Comparison of ENCODE assay signal across 28 cellular contexts in genomic region chr7:108464743-108465142, GRCh38. TPM values are rescaled to one million over a fixed set of nuclear protein-coding genes. Genes with fewer than 3 reads are reported as not detected.
DNase-seq lines count a peak whose midpoint lies in the region; ATAC-seq, FAIRE-seq and TF ChIP-seq lines count a peak whose summit lies in the region.
"Had no signal": no experiment of that assay in that cellular context is flagged by ENCODE, and none has a peak within 500 bp of the region (broad histone marks: within the 10 kb centered on the region; RNA-seq: fewer than 3 reads in every experiment).

No MANE protein-coding gene starts in this region.

- no peak for FAIRE-seq in bronchial epithelial cell (lab: Jason Lieb, UNC)
- FAIRE-seq: A549, GM19239, HepG2 had no signal

- H3K27me3 Mint-ChIP-seq in CD8-positive, alpha-beta T cell (ENCODE audit: low read depth) = no peaks in the 10 kb centered on the region
- H3K27me3 Mint-ChIP-seq in naive thymus-derived CD8-positive, alpha-beta T cell = peaks cover 0 to 9% (median 0%) of the 10 kb centered on the region in 5 donors
- H3K27me3 Mint-ChIP-seq in activated naive CD4-positive, alpha-beta T cell treated with anti-CD3 and anti-CD28 coated beads, Interleukin-2, amount 10 ng/mL, durations not matched to agents 7 days and 5 days = peaks cover 7% of the 10 kb centered on the region

- peak overlapping the region; percentile 92 for H3K27ac Mint-ChIP-seq in CD8-positive, alpha-beta T cell
- peak overlapping the region in 9 of 10 donors; percentile 90 to 98 (median 95) for H3K27ac Mint-ChIP-seq in naive thymus-derived CD8-positive, alpha-beta T cell
- H3K27ac Mint-ChIP-seq in activated naive CD4-positive, alpha-beta T cell treated with anti-CD3 and anti-CD28 coated beads, Interleukin-2, amount 10 ng/mL, durations not matched to agents 7 days and 5 days = no peak overlapping the region

- TF ChIP-seq CTCF in CD8-positive, alpha-beta T cell (IDR thresholded peaks at IDR 0.05) = no peak
- TF ChIP-seq CTCF in Loucy (conservative IDR thresholded peaks at IDR 0.05; ENCODE audit: low read length) (no peak), bronchial epithelial cell (IDR thresholded peaks at IDR 0.05; ENCODE audit: insufficient read depth, low read length, severe bottlenecking) (no peak), heart left ventricle (IDR thresholded peaks at IDR 0.05) (no peak)

- no peak overlapping the region for H3K9ac ChIP-seq in Loucy (ENCODE audit: low read depth, low read length, poor library complexity, severe bottlenecking)

- POLR2A ChIA-PET in CD8-positive, alpha-beta T cell (lab: Charles Lee) = interaction anchor here (1.2 kb wide), 1 partner anchor 105 kb away, joined by 4 read pairs; the partner anchor contains the start of genes DNAJB9 and THAP5
- POLR2A ChIA-PET in naive thymus-derived CD8-positive, alpha-beta T cell (lab: Charles Lee) = interaction anchor here (0.6 to 1.9 kb wide), 4 partner anchors 8 to 33 kb away, joined by 3 to 20 read pairs (median 6); partner anchors contain the start of gene NRCAM

- no peaks in the 10 kb centered on the region for H3K36me3 Mint-ChIP-seq in CD8-positive, alpha-beta T cell
- H3K36me3 Mint-ChIP-seq in naive thymus-derived CD8-positive, alpha-beta T cell = no peaks in the 10 kb centered on the region
- H3K36me3 Mint-ChIP-seq in activated naive CD4-positive, alpha-beta T cell treated with anti-CD3 and anti-CD28 coated beads, Interleukin-2, amount 10 ng/mL, durations not matched to agents 7 days and 5 days = no peaks in the 10 kb centered on the region
- H3K36me3 Mint-ChIP-seq: CD8-positive, alpha-beta memory T cell had no signal

- H3K4me1 Mint-ChIP-seq in CD8-positive, alpha-beta T cell (ENCODE audit: low read depth) = peaks cover 72% of the 10 kb centered on the region
- H3K4me1 Mint-ChIP-seq in naive thymus-derived CD8-positive, alpha-beta T cell = peaks cover 32 to 81% (median 71%) of the 10 kb centered on the region in 4 donors
- peaks cover 22% of the 10 kb centered on the region for H3K4me1 Mint-ChIP-seq in activated naive CD4-positive, alpha-beta T cell treated with anti-CD3 and anti-CD28 coated beads, Interleukin-2, amount 10 ng/mL, durations not matched to agents 7 days and 5 days

- no peaks in the 10 kb centered on the region for H3K79me2 ChIP-seq in Loucy (ENCODE audit: insufficient read depth, low read length)

- H3F3A ChIP-seq in Loucy (ENCODE audit: low read depth) = no peaks in the 10 kb centered on the region

- H3K9me2 ChIP-seq in Loucy (replicated peaks; ENCODE audit: low read depth, low read length) = no peaks in the 10 kb centered on the region

- H3K9me3 ChIP-seq in CD8-positive, alpha-beta T cell (ENCODE audit: low read length) = no peaks in the 10 kb centered on the region
- no peaks in the 10 kb centered on the region for H3K9me3 ChIP-seq in Loucy (ENCODE audit: insufficient read depth, low read depth, low read length)
- H3K9me3 ChIP-seq in heart left ventricle = no peaks in the 10 kb centered on the region
- H3K9me3 ChIP-seq: A549, MG63, SJCRH30 had no signal

- WGBS in heart left ventricle, 4 donors = 95 to 96% (median 96%) methylated on average over 2 of the region's 2 CpGs

- no peaks in the 10 kb centered on the region for H3K27me3 ChIP-seq in CD8-positive, alpha-beta T cell (ENCODE audit: insufficient read depth, low read length)
- H3K27me3 ChIP-seq in Loucy (ENCODE audit: insufficient read depth, low read length, poor library complexity, severe bottlenecking) = no peaks in the 10 kb centered on the region
- peaks cover 1% of the 10 kb centered on the region for H3K27me3 ChIP-seq in bronchial epithelial cell (ENCODE audit: control insufficient read depth, insufficient read depth, low read length)
- H3K27me3 ChIP-seq in heart left ventricle = peaks cover 0 to 8% (median 0%) of the 10 kb centered on the region in 9 donors
- H3K27me3 ChIP-seq: MG63, SJCRH30 had no signal

- CTCF ChIA-PET in CD8-positive, alpha-beta T cell (lab: Charles Lee) = interaction anchor here (0.9 kb wide), 1 partner anchor 12 kb away, joined by 3 read pairs; no protein-coding TSS in a partner anchor
- CTCF ChIA-PET in activated naive CD4-positive, alpha-beta T cell treated with anti-CD3 and anti-CD28 coated beads, Interleukin-2, amount 10 ng/mL, durations not matched to agents 7 days and 5 days (lab: Charles Lee) = interaction anchor here (1.5 kb wide), 1 partner anchor 23 kb away, joined by 4 read pairs; no protein-coding TSS in a partner anchor

- H3K36me3 ChIP-seq in CD8-positive, alpha-beta T cell (ENCODE audit: insufficient read depth, low read length) = no peaks in the 10 kb centered on the region
- H3K36me3 ChIP-seq in Loucy (ENCODE audit: insufficient read depth, low read length) = no peaks in the 10 kb centered on the region
- no peaks in the 10 kb centered on the region for H3K36me3 ChIP-seq in bronchial epithelial cell (ENCODE audit: control insufficient read depth, insufficient read depth, low read length)
- no peaks in the 10 kb centered on the region for H3K36me3 ChIP-seq in heart left ventricle
- H3K36me3 ChIP-seq: MG63, SJCRH30 had no signal

- H3K9me3 Mint-ChIP-seq in CD8-positive, alpha-beta T cell = no peaks in the 10 kb centered on the region
- H3K9me3 Mint-ChIP-seq in naive thymus-derived CD8-positive, alpha-beta T cell = peaks cover 0 to 2% (median 0%) of the 10 kb centered on the region in 9 donors
- no peaks in the 10 kb centered on the region for H3K9me3 Mint-ChIP-seq in activated naive CD4-positive, alpha-beta T cell treated with anti-CD3 and anti-CD28 coated beads, Interleukin-2, amount 10 ng/mL, durations not matched to agents 7 days and 5 days
- H3K9me3 Mint-ChIP-seq: CD8-positive, alpha-beta memory T cell had no signal

- DNase-seq in CD8-positive, alpha-beta T cell = no peak
- DNase-seq in bronchial epithelial cell (ENCODE audit: low read depth) = peak; percentile 7
- no peak for DNase-seq in naive thymus-derived CD8-positive, alpha-beta T cell
- DNase-seq in activated naive CD4-positive, alpha-beta T cell treated with anti-CD3 and anti-CD28 coated beads, Interleukin-2, amount 10 ng/mL, durations not matched to agents 7 days and 5 days = no peak
- DNase-seq in NCI-H345 (lab: John Stamatoyannopoulos, UW) = no peak
- DNase-seq in heart left ventricle = no peak
- DNase-seq: C1 segment of cervical spinal cord; CD8-positive, alpha-beta memory T cell; DMS153; DND-41; KBM-7; MG63; NCI-H1092 treated with DMSO at 0.1 percent for 48 hours; NCI-H1436 treated with DMSO at 0.1 percent for 48 hours; NCI-H187 treated with DMSO at 0.1 percent for 48 hours; NCI-H2107; NCI-H446 treated with DMSO at 0.1 percent for 48 hours; NCI-H526; NCI-H82; NK-92 treated with Interleukin-12 subunit alpha and Interleukin-12 subunit beta, amount 100 ng/mL, for 24 hours; PC-9; SJCRH30 had no signal

- H3K4me3 Mint-ChIP-seq in CD8-positive, alpha-beta T cell = peak overlapping the region; percentile 55
- peak overlapping the region in 4 of 10 donors; percentile 65 to 82 (median 77) for H3K4me3 Mint-ChIP-seq in naive thymus-derived CD8-positive, alpha-beta T cell
- H3K4me3 Mint-ChIP-seq in activated naive CD4-positive, alpha-beta T cell treated with anti-CD3 and anti-CD28 coated beads, Interleukin-2, amount 10 ng/mL, durations not matched to agents 7 days and 5 days = no peak overlapping the region
- H3K4me3 Mint-ChIP-seq: CD8-positive, alpha-beta memory T cell had no signal

- 0 out of 2 replicates have a peak overlapping the region, but pooled peaks have one; percentile 8 for H2AFZ ChIP-seq in Loucy (ENCODE audit: low read length)
- H2AFZ ChIP-seq: PC-9 had no signal

- no peak for ATAC-seq in CD8-positive, alpha-beta T cell
- no peak for ATAC-seq in naive thymus-derived CD8-positive, alpha-beta T cell
- ATAC-seq in heart left ventricle = no peak
- ATAC-seq: A549, HepG2, Right ventricle myocardium inferior, SK-N-SH treated with all-trans-retinoic acid at 6 μM for 48 hours had no signal

- peaks cover 48% of the 10 kb centered on the region for H3K4me1 ChIP-seq in CD8-positive, alpha-beta T cell (ENCODE audit: insufficient read depth, low read length)
- H3K4me1 ChIP-seq in Loucy (ENCODE audit: insufficient read depth, low read length, poor library complexity, severe bottlenecking) (peaks cover 17% of the 10 kb centered on the region), heart left ventricle (no peaks in the 10 kb centered on the region)
- H3K4me1 ChIP-seq: SJCRH30 had no signal

- TF ChIP-seq POLR2A in heart left ventricle (IDR thresholded peaks at IDR 0.05) = no peak

- H3K4me3 ChIP-seq in CD8-positive, alpha-beta T cell (ENCODE audit: low read depth, low read length) = no peak overlapping the region
- H3K4me3 ChIP-seq in Loucy (ENCODE audit: low read length, poor library complexity, severe bottlenecking) (no peak overlapping the region), bronchial epithelial cell (ENCODE audit: low read depth, low read length) (no peak overlapping the region), heart left ventricle (no peak overlapping the region)
- H3K4me3 ChIP-seq: A549, MG63, PC-9, SJCRH30 had no signal

- no peak overlapping the region for H3K27ac ChIP-seq in CD8-positive, alpha-beta T cell (ENCODE audit: low read depth, low read length)
- no peak overlapping the region for H3K27ac ChIP-seq in heart left ventricle
- H3K27ac ChIP-seq: A549, PC-9, SJCRH30 had no signal

- H4K20me1 ChIP-seq in Loucy (ENCODE audit: insufficient read depth, low read length, poor library complexity, severe bottlenecking) = no peaks in the 10 kb centered on the region

- no peak overlapping the region for H3K4me2 ChIP-seq in Loucy (ENCODE audit: low read depth, low read length, poor library complexity, severe bottlenecking)
- H3K4me2 ChIP-seq: A549, PC-9 had no signal

- intact Hi-C loops in CD8-positive, alpha-beta T cell (cut with DNase I, micrococcal nuclease) = loop anchor here in 1 of 2 experiments (2.0 kb wide), 1 partner anchor 14 kb away; no protein-coding TSS in a partner anchor
- intact Hi-C loops in heart left ventricle (cut with DNase I) = loop anchor here in 3 of 10 donors (5.0 to 10.0 kb wide), 2 partner anchors 280 to 282 kb away; no protein-coding TSS in a partner anchor

RNA-seq across cellular contexts. Expression of gene NRCAM, which starts 8.5 kb away (rescaled TPM):
- 10 to 100 TPM; 13.2 to 14.8 TPM for total RNA-seq in CD8-positive, alpha-beta T cell
- 0.26 and 0.51 TPM in 2 replicates for total RNA-seq in bronchial epithelial cell
- total RNA-seq in naive thymus-derived CD8-positive, alpha-beta T cell = 10 to 100 TPM; 42.9 to 46.6 TPM
- 10 to 100 TPM; 11.1 to 18.2 (median 13.7) TPM for polyA plus RNA-seq in naive thymus-derived CD8-positive, alpha-beta T cell
- 1 to 10 TPM in 3 of 9 donors, under 1 TPM in 6; 0.07 to 2.5 (median 0.36) TPM for total RNA-seq in heart left ventricle
- under 1 TPM; 0.15 to 0.71 TPM for polyA plus RNA-seq in heart left ventricle
